1 cellular context compared by ENCODE assay signal in the genomic region with DNA sequence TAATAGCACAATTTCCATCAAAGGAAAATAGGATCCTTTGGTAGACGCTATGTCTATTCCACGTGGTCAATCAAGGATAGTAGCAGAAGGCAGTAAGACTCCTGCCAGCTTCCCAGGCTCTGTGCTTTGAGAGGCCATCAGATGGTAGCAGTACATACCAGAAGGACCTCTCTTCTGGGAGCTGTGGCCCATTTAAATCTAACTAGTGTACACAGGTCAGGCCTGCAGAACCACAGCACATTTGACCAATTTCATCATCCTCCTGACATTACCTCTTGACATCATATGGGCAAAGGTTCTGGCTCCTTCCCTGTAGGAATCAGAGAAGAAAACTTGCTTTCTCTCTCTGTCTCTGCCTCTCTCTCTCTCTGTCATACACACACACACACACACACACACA.
TF ChIP-seq lines count a peak whose summit lies in the region.

No MANE protein-coding gene starts in this region.

TF ChIP-seq in SK-N-SH treated with all-trans-retinoic acid at 6 μM for 48 hours, 23 proteins besides CTCF, POLR2A, EP300 and RAD21 (continued from another document):
- TF ChIP-seq, protein P1, sequence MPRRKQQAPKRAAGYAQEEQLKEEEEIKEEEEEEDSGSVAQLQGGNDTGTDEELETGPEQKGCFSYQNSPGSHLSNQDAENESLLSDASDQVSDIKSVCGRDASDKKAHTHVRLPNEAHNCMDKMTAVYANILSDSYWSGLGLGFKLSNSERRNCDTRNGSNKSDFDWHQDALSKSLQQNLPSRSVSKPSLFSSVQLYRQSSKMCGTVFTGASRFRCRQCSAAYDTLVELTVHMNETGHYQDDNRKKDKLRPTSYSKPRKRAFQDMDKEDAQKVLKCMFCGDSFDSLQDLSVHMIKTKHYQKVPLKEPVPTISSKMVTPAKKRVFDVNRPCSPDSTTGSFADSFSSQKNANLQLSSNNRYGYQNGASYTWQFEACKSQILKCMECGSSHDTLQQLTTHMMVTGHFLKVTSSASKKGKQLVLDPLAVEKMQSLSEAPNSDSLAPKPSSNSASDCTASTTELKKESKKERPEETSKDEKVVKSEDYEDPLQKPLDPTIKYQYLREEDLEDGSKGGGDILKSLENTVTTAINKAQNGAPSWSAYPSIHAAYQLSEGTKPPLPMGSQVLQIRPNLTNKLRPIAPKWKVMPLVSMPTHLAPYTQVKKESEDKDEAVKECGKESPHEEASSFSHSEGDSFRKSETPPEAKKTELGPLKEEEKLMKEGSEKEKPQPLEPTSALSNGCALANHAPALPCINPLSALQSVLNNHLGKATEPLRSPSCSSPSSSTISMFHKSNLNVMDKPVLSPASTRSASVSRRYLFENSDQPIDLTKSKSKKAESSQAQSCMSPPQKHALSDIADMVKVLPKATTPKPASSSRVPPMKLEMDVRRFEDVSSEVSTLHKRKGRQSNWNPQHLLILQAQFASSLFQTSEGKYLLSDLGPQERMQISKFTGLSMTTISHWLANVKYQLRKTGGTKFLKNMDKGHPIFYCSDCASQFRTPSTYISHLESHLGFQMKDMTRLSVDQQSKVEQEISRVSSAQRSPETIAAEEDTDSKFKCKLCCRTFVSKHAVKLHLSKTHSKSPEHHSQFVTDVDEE (CRISPR knock-in tag; IDR thresholded peaks at IDR 0.05), result no peak
- TF ChIP-seq ZNF565 (CRISPR knock-in tag; conservative IDR thresholded peaks at IDR 0.05; ENCODE audit: low read depth) (no peak), ISL1 (CRISPR knock-in tag; IDR thresholded peaks at IDR 0.05) (no peak), PPARA (CRISPR knock-in tag; IDR thresholded peaks at IDR 0.05; ENCODE audit: borderline replicate concordance) (no peak), TOX (CRISPR knock-in tag; IDR thresholded peaks at IDR 0.05; ENCODE audit: borderline replicate concordance) (no peak)
- TF ChIP-seq, protein P2, sequence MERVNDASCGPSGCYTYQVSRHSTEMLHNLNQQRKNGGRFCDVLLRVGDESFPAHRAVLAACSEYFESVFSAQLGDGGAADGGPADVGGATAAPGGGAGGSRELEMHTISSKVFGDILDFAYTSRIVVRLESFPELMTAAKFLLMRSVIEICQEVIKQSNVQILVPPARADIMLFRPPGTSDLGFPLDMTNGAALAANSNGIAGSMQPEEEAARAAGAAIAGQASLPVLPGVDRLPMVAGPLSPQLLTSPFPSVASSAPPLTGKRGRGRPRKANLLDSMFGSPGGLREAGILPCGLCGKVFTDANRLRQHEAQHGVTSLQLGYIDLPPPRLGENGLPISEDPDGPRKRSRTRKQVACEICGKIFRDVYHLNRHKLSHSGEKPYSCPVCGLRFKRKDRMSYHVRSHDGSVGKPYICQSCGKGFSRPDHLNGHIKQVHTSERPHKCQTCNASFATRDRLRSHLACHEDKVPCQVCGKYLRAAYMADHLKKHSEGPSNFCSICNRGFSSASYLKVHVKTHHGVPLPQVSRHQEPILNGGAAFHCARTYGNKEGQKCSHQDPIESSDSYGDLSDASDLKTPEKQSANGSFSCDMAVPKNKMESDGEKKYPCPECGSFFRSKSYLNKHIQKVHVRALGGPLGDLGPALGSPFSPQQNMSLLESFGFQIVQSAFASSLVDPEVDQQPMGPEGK (CRISPR knock-in tag; IDR thresholded peaks at IDR 0.05; ENCODE audit: borderline replicate concordance), result no peak
